In the genomic region with DNA sequence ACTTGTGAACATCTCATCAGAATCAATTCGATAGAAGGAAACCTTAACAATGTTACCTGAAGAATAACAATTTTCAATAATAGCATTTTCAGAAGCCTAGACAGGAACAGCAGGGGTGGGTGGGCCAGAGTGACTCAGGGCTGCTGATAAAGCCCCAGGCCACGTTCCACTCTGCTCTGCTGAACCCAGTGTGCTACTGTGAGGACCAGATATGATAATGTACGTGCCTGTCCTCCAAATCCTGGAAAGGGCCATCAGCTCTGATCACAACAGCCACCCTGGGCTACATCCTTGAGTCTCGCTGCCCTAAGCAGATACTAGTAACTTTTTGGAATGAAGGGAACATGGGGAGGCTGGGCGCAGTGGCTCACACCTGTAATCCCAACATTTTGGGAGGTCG, we compare ENCODE assay signal across 10 cellular contexts.
A peak's percentile ranks its signal among the peaks of the same experiment; 100 is the strongest.
DNase-seq lines count a peak whose midpoint lies in the region; ATAC-seq and TF ChIP-seq lines count a peak whose summit lies in the region.
"Had no signal": no experiment of that assay in that cellular context is flagged by ENCODE, and none has a peak within 500 bp of the region (broad histone marks: within the 10 kb centered on the region; RNA-seq: fewer than 3 reads in every experiment).

No MANE protein-coding gene starts in this region.

- no peaks in the 10 kb centered on the region for H4K20me1 ChIP-seq in osteoblast (ENCODE audit: insufficient read depth, low read length)
- H4K20me1 ChIP-seq in Karpas-422 (ENCODE audit: insufficient read depth, low read depth, low read length), result no peaks in the 10 kb centered on the region; the same call in 1 of the 2 replicates

- H3K4me3 ChIP-seq in CD4-positive, CD25-positive, alpha-beta regulatory T cell (ENCODE audit: low read depth, low read length), result no peak overlapping the region
- H3K4me3 ChIP-seq in RWPE2 (ENCODE audit: severe bottlenecking) (no peak overlapping the region), osteoblast (ENCODE audit: insufficient read depth, low read length) (no peak overlapping the region), Karpas-422 (ENCODE audit: low read length) (no peak overlapping the region)
- H3K4me3 ChIP-seq: pancreas had no signal

- no peak for DNase-seq in CD4-positive, CD25-positive, alpha-beta regulatory T cell
- DNase-seq in RWPE2 (ENCODE audit: low spot score) (no peak), dermis blood vessel endothelial cell (peak; percentile 30), osteoblast (ENCODE audit: insufficient read length, low spot score, missing footprints) (no peak), NCI-H82 treated with DMSO at 0.1 percent for 48 hours (lab: John Stamatoyannopoulos, UW; ENCODE audit: unreplicated experiment) (no peak), Karpas-422 (no peak), NCI-H2196 (lab: John Stamatoyannopoulos, UW; ENCODE audit: unreplicated experiment) (no peak)
- DNase-seq: Calu3, pancreas had no signal

- H3K4me1 Mint-ChIP-seq in CD4-positive, CD25-positive, alpha-beta regulatory T cell, result peaks cover 11 to 36% (median 23%) of the 10 kb centered on the region in 4 donors

- peak overlapping the region; percentile 35 to 94 (median 90) for H3K27ac Mint-ChIP-seq in CD4-positive, CD25-positive, alpha-beta regulatory T cell

- H3K4me1 ChIP-seq in CD4-positive, CD25-positive, alpha-beta regulatory T cell (ENCODE audit: control insufficient read depth, insufficient read depth, low read length, poor library complexity, severe bottlenecking), result peaks cover 20% of the 10 kb centered on the region
- peaks cover 43% of the 10 kb centered on the region for H3K4me1 ChIP-seq in RWPE2 (ENCODE audit: insufficient read depth, poor library complexity, severe bottlenecking)
- H3K4me1 ChIP-seq in osteoblast (ENCODE audit: insufficient read depth, low read length), result peaks cover 23% of the 10 kb centered on the region
- H3K4me1 ChIP-seq in Karpas-422 (ENCODE audit: low read length), result no peaks in the 10 kb centered on the region

- no peak overlapping the region for H3K4me3 Mint-ChIP-seq in CD4-positive, CD25-positive, alpha-beta regulatory T cell

- peaks cover 30% of the 10 kb centered on the region for H3K36me3 Mint-ChIP-seq in CD4-positive, CD25-positive, alpha-beta regulatory T cell

- H3K27ac ChIP-seq in CD4-positive, CD25-positive, alpha-beta regulatory T cell (ENCODE audit: insufficient read depth, low read length, poor library complexity, severe bottlenecking), result peak overlapping the region; percentile 79
- H3K27ac ChIP-seq in RWPE2 (ENCODE audit: poor library complexity, severe bottlenecking) (peak overlapping the region; percentile 90), osteoblast (ENCODE audit: low read depth, low read length) (peak overlapping the region; percentile 87), Karpas-422 (ENCODE audit: low read length) (no peak overlapping the region)

- no peaks in the 10 kb centered on the region for H3K9me2 ChIP-seq in Karpas-422 (replicated peaks; ENCODE audit: insufficient read depth, low read length)

- H3K4me2 ChIP-seq in osteoblast (ENCODE audit: insufficient read depth, low read length) (no peak overlapping the region), Karpas-422 (ENCODE audit: low read depth, low read length, poor library complexity, severe bottlenecking) (no peak overlapping the region)

- H3K36me3 ChIP-seq in CD4-positive, CD25-positive, alpha-beta regulatory T cell (ENCODE audit: control insufficient read depth, insufficient read depth, low read length), result peaks cover 51% of the 10 kb centered on the region
- H3K36me3 ChIP-seq in RWPE2 (ENCODE audit: low read depth), result peaks cover 9% of the 10 kb centered on the region
- H3K36me3 ChIP-seq in osteoblast (ENCODE audit: insufficient read depth, low read length), result peaks cover 10% of the 10 kb centered on the region
- H3K36me3 ChIP-seq in Karpas-422 (ENCODE audit: insufficient read depth, low read length), result no peaks in the 10 kb centered on the region

- no peak for ATAC-seq in CD4-positive, CD25-positive, alpha-beta regulatory T cell (ENCODE audit: low read depth in 2 of 2)
- no peak for ATAC-seq in RWPE2 (ENCODE audit: low read depth)
- no peak for ATAC-seq in GM18868 (IDR thresholded peaks at IDR 0.05; ENCODE audit: unreplicated experiment)

- H3K27me3 Mint-ChIP-seq in CD4-positive, CD25-positive, alpha-beta regulatory T cell, result no peaks in the 10 kb centered on the region

- no peaks in the 10 kb centered on the region for H3K9me3 ChIP-seq in CD4-positive, CD25-positive, alpha-beta regulatory T cell (ENCODE audit: control insufficient read depth in 2 of 2, low read length in 2 of 2)
- H3K9me3 ChIP-seq in RWPE2 (ENCODE audit: severe bottlenecking) (no peaks in the 10 kb centered on the region), osteoblast (ENCODE audit: low read depth, low read length) (no peaks in the 10 kb centered on the region), Karpas-422 (ENCODE audit: low read length) (no peaks in the 10 kb centered on the region)
- H3K9me3 ChIP-seq: pancreas had no signal

- H2AFZ ChIP-seq in osteoblast (ENCODE audit: low read length) (no peak overlapping the region), Karpas-422 (ENCODE audit: low read length) (no peak overlapping the region)

- no peak overlapping the region for H3K9ac ChIP-seq in Karpas-422 (ENCODE audit: low read length)

- no peaks in the 10 kb centered on the region for H3K9me3 Mint-ChIP-seq in CD4-positive, CD25-positive, alpha-beta regulatory T cell

- peaks cover 3% of the 10 kb centered on the region for H3K79me2 ChIP-seq in osteoblast (ENCODE audit: insufficient read depth, low read length)
- H3K79me2 ChIP-seq in Karpas-422 (ENCODE audit: low read length), result no peaks in the 10 kb centered on the region

- TF ChIP-seq CTCF in RWPE2 (IDR thresholded peaks at IDR 0.05; ENCODE audit: poor library complexity, severe bottlenecking), result no peak
- TF ChIP-seq CTCF in osteoblast (IDR thresholded peaks at IDR 0.05; ENCODE audit: extremely low read depth, low read depth, low read length), result no peak

- no peaks in the 10 kb centered on the region for H3K27me3 ChIP-seq in CD4-positive, CD25-positive, alpha-beta regulatory T cell (ENCODE audit: control insufficient read depth, insufficient read depth, low read length)
- H3K27me3 ChIP-seq in RWPE2 (ENCODE audit: insufficient read depth, poor library complexity, severe bottlenecking), result no peaks in the 10 kb centered on the region
- H3K27me3 ChIP-seq in osteoblast (ENCODE audit: insufficient read depth, low read length), result no peaks in the 10 kb centered on the region
- no peaks in the 10 kb centered on the region for H3K27me3 ChIP-seq in Karpas-422 (ENCODE audit: low read length)
- H3K27me3 ChIP-seq: pancreas had no signal
